In genomic region chr2:119233326-119234020, GRCh38 we compare ENCODE assay signal across 13 cellular contexts. TPM values are rescaled to one million over a fixed set of nuclear protein-coding genes. Genes with fewer than 3 reads are reported as not detected.
DNase-seq lines count a peak whose midpoint lies in the region; ATAC-seq and TF ChIP-seq lines count a peak whose summit lies in the region.
"Had no signal": no experiment of that assay in that cellular context is flagged by ENCODE, and none has a peak within 500 bp of the region (broad histone marks: within the 10 kb centered on the region; RNA-seq: fewer than 3 reads in every experiment).

No MANE protein-coding gene starts in this region.

- intact Hi-C loops in mucosa of descending colon (cut with DNase I, micrococcal nuclease) = no loop called here

- no peak overlapping the region for H3K27ac Mint-ChIP-seq in T-helper 17 cell
- H3K27ac Mint-ChIP-seq: activated CD4-positive, alpha-beta T cell treated with anti-CD3 and anti-CD28 coated beads, Interleukin-2, amount 10 ng/mL, durations not matched to agents 24 days and 14 days had no signal

- DNase-seq in GM04503 (ENCODE audit: low read depth) (peak; percentile 21), fibroblast of pulmonary artery (ENCODE audit: low read depth) (peak; percentile 27), putamen (ENCODE audit: low spot score) (no peak), mucosa of descending colon (no peak), T-helper 17 cell (no peak)
- DNase-seq in activated CD4-positive, alpha-beta T cell treated with anti-CD3 and anti-CD28 coated beads, Interleukin-2, amount 50 U/mL, for 4 hours = no peak
- DNase-seq: activated CD4-positive, alpha-beta T cell treated with anti-CD3 and anti-CD28 coated beads, Interleukin-2, amount 10 ng/mL, durations not matched to agents 24 days and 14 days; islet precursor cell; testis had no signal

- H3K27me3 Mint-ChIP-seq in T-helper 17 cell = peaks cover 34% of the 10 kb centered on the region
- H3K27me3 Mint-ChIP-seq: activated CD4-positive, alpha-beta T cell treated with anti-CD3 and anti-CD28 coated beads, Interleukin-2, amount 10 ng/mL, durations not matched to agents 24 days and 14 days had no signal

- H3K4me3 Mint-ChIP-seq in T-helper 17 cell = no peak overlapping the region
- H3K4me3 Mint-ChIP-seq: activated CD4-positive, alpha-beta T cell treated with anti-CD3 and anti-CD28 coated beads, Interleukin-2, amount 10 ng/mL, durations not matched to agents 24 days and 14 days; central memory CD8-positive, alpha-beta T cell had no signal

- no peak overlapping the region for H3K4me3 ChIP-seq in fibroblast of pulmonary artery (replicated peaks; ENCODE audit: low read depth, low read length)
- no peak overlapping the region for H3K4me3 ChIP-seq in mucosa of descending colon
- H3K4me3 ChIP-seq: smooth muscle cell, testis had no signal

- no peaks in the 10 kb centered on the region for H3K9me3 ChIP-seq in mucosa of descending colon
- no peaks in the 10 kb centered on the region for H3K9me3 ChIP-seq in T-helper 17 cell (ENCODE audit: control insufficient read depth, low read length, poor library complexity, severe bottlenecking)
- H3K9me3 ChIP-seq: testis had no signal

- TF ChIP-seq CTCF in fibroblast of pulmonary artery (IDR thresholded peaks at IDR 0.05; ENCODE audit: low read length, missing control alignments) (no peak), mucosa of descending colon (IDR thresholded peaks at IDR 0.05) (no peak)

- no peaks in the 10 kb centered on the region for H3K36me3 Mint-ChIP-seq in T-helper 17 cell (ENCODE audit: low read depth)

- H3K4me1 Mint-ChIP-seq in T-helper 17 cell = peaks cover 4% of the 10 kb centered on the region
- H3K4me1 Mint-ChIP-seq: activated CD4-positive, alpha-beta T cell treated with anti-CD3 and anti-CD28 coated beads, Interleukin-2, amount 10 ng/mL, durations not matched to agents 24 days and 14 days had no signal

- ATAC-seq in GM21529 (IDR thresholded peaks at IDR 0.05; ENCODE audit: unreplicated experiment) = peak; percentile 51
- ATAC-seq in HG03439 (IDR thresholded peaks at IDR 0.05; ENCODE audit: unreplicated experiment) = peak; percentile 45
- ATAC-seq in mucosa of descending colon = no peak
- no peak for ATAC-seq in T-helper 17 cell

- no peaks in the 10 kb centered on the region for H3K36me3 ChIP-seq in mucosa of descending colon (ENCODE audit: low read depth)

- H3K4me1 ChIP-seq in mucosa of descending colon (ENCODE audit: low read depth) = no peaks in the 10 kb centered on the region
- H3K4me1 ChIP-seq: testis had no signal

RNA-seq across cellular contexts. Expression of gene STEAP3, which starts 9.8 kb away (rescaled TPM):
- total RNA-seq in mucosa of descending colon = 10 to 100 TPM; 13.9 to 28.9 (median 15.3) TPM
- total RNA-seq in T-helper 17 cell = under 1 TPM; 0.10 to 0.13 TPM

Comparison
In these comparisons a context has a peak if more than half of its experiments do, and no peak if none do; other contexts are left out.
1. DNase-seq: peak in GM04503 (single experiment) and fibroblast of pulmonary artery (single experiment); none in putamen (single experiment), activated CD4-positive, alpha-beta T cell treated with anti-CD3 and anti-CD28 coated beads, Interleukin-2, amount 50 U/mL, for 4 hours (0 of 2), mucosa of descending colon (0 of 3) and T-helper 17 cell (0 of 3).
2. ATAC-seq: peak in GM21529 (single experiment) and HG03439 (single experiment); none in mucosa of descending colon (single experiment) and T-helper 17 cell (single experiment).
3. RNA of gene STEAP3, which starts 9.8 kb away (total RNA-seq): 13.9 to 28.9 TPM in mucosa of descending colon; 0.10 to 0.13 TPM in T-helper 17 cell; every median in the first group is over 10 times any median in the second.